Comparison of ENCODE assay signal across 12 cellular contexts in genomic region chr1:21621761-21622436, GRCh38. TPM values are rescaled to one million over a fixed set of nuclear protein-coding genes. Genes with fewer than 3 reads are reported as not detected.
DNase-seq lines count a peak whose midpoint lies in the region; ATAC-seq, FAIRE-seq and TF ChIP-seq lines count a peak whose summit lies in the region.
"Had no signal": no experiment of that assay in that cellular context is flagged by ENCODE, and none has a peak within 500 bp of the region (broad histone marks: within the 10 kb centered on the region; RNA-seq: fewer than 3 reads in every experiment).

No MANE protein-coding gene starts in this region.

- H3K79me2 ChIP-seq in H9 (ENCODE audit: insufficient read depth, low read length), result no peaks in the 10 kb centered on the region

- no peak overlapping the region for H4K91ac ChIP-seq in H9 (ENCODE audit: insufficient read length, low read depth, low read length)

- H3K4me3 Mint-ChIP-seq in H9, result peak overlapping the region; percentile 62 to 79

- peaks cover 10% of the 10 kb centered on the region for H3K27me3 Mint-ChIP-seq in H9 (ENCODE audit: low read depth)

- no peak for DNase-seq in H9
- no peak for DNase-seq in SK-N-MC (ENCODE audit: low read depth, low spot score)
- DNase-seq in esophagus squamous epithelium (lab: John Stamatoyannopoulos, UW), result no peak
- DNase-seq in pancreas, result peak in 2 of 6 donors; percentile 65 to 84
- no peak for DNase-seq in foreskin melanocyte
- DNase-seq in putamen (ENCODE audit: low spot score), result no peak
- no peak for DNase-seq in Ammon's horn (ENCODE audit: low spot score)
- DNase-seq: NCI-H187, SW 1271 had no signal

- H2BK5ac ChIP-seq in H9 (ENCODE audit: insufficient read length, low read length), result no peak overlapping the region

- H3K4me1 Mint-ChIP-seq in H9, result peaks cover 16 to 32% of the 10 kb centered on the region in 2 experiments

- no CpG with 5 or more reads among the region's 39 CpGs for WGBS in H9 (ENCODE audit: extremely low coverage, insufficient read length, low lambda C conversion rate)
- 45 to 46% methylated on average over 4 to 7 of the region's 39 CpGs for WGBS in esophagus squamous epithelium, 2 donors
- 4 to 5% methylated on average over 26 to 39 of the region's 39 CpGs for WGBS in pancreas, 2 donors

- no peak overlapping the region for H3K23ac ChIP-seq in H9 (ENCODE audit: insufficient read length, low read depth, low read length)

- no peaks in the 10 kb centered on the region for H4K20me1 ChIP-seq in H9 (ENCODE audit: control insufficient read depth, insufficient read depth, insufficient read length)

- no peak overlapping the region for H3K56ac ChIP-seq in H9 (ENCODE audit: insufficient read length, low read depth, low read length)

- no peak overlapping the region for H2BK120ac ChIP-seq in H9 (ENCODE audit: low read depth, low read length, poor library complexity, severe bottlenecking)

- H3K4me1 ChIP-seq in H9 (ENCODE audit: insufficient read depth, low read length), result peaks cover 6% of the 10 kb centered on the region; the same call in 1 of the 2 replicates
- peaks cover 13 to 56% (median 27%) of the 10 kb centered on the region in 3 donors for H3K4me1 ChIP-seq in esophagus squamous epithelium
- peaks cover 30 to 48% (median 42%) of the 10 kb centered on the region in 3 donors for H3K4me1 ChIP-seq in pancreas

- H3K27ac ChIP-seq in H9 (ENCODE audit: insufficient read length, low read depth, low read length) (no peak overlapping the region), SK-N-MC (no peak overlapping the region), esophagus squamous epithelium (peak overlapping the region; percentile 21 to 64 (median 32)), pancreas (peak overlapping the region; percentile 58 to 80 (median 70))

- H3K9me3 ChIP-seq in H9 (ENCODE audit: control insufficient read depth, low read depth, low read length) (no peaks in the 10 kb centered on the region), SK-N-MC (ENCODE audit: low read depth, low read length) (no peaks in the 10 kb centered on the region), esophagus squamous epithelium (no peaks in the 10 kb centered on the region), pancreas (no peaks in the 10 kb centered on the region)

- no peak for TF ChIP-seq CTCF in H9 (conservative IDR thresholded peaks at IDR 0.05)
- no peak for TF ChIP-seq CTCF in esophagus squamous epithelium (IDR thresholded peaks at IDR 0.05)
- TF ChIP-seq CTCF in pancreas (IDR thresholded peaks at IDR 0.05), result no peak

- H3T11ph ChIP-seq in H9 (ENCODE audit: low read length), result no peak overlapping the region

- H4K5ac ChIP-seq in H9 (ENCODE audit: insufficient read length, low read depth, low read length), result no peak overlapping the region

- H3K27me3 ChIP-seq in H9 (ENCODE audit: insufficient read depth, low read length) (peaks cover 3% of the 10 kb centered on the region; the same call in 1 of the 2 replicates), esophagus squamous epithelium (peaks cover 0 to 53% (median 0%) of the 10 kb centered on the region in 4 donors), pancreas (no peaks in the 10 kb centered on the region)

- H3K9me3 Mint-ChIP-seq in H9, result no peaks in the 10 kb centered on the region

- H3K23me2 ChIP-seq in H9 (ENCODE audit: insufficient read length, low read depth, low read length, poor library complexity, severe bottlenecking), result peaks cover 8% of the 10 kb centered on the region

- H3K18ac ChIP-seq in H9 (ENCODE audit: insufficient read length, low read depth, low read length), result no peak overlapping the region

- TF ChIP-seq POLR2A in esophagus squamous epithelium (IDR thresholded peaks at IDR 0.05), result no peak

- no peak overlapping the region for H3K4ac ChIP-seq in H9 (ENCODE audit: low read depth, low read length)

- no peak for FAIRE-seq in pancreas (lab: Jason Lieb, UNC)
- FAIRE-seq: G401.6 had no signal

- peak overlapping the region; percentile 69 for H3K4me3 ChIP-seq in SK-N-MC
- H3K4me3 ChIP-seq in esophagus squamous epithelium, result peak overlapping the region; percentile 33 to 66 (median 44)
- peak overlapping the region; percentile 64 to 92 (median 84) for H3K4me3 ChIP-seq in pancreas

- H3K36me3 ChIP-seq in SK-N-MC (ENCODE audit: insufficient read depth, low read length) (no peaks in the 10 kb centered on the region; the same call in 1 of the 2 replicates), esophagus squamous epithelium (no peaks in the 10 kb centered on the region), pancreas (no peaks in the 10 kb centered on the region)

- no peak overlapping the region for H2BK12ac ChIP-seq in H9 (ENCODE audit: insufficient read length, low read depth, low read length)

- H3K9ac ChIP-seq in H9 (ENCODE audit: extremely low read depth, insufficient read length, low read length), result no peak overlapping the region
- no peak overlapping the region for H3K9ac ChIP-seq in SK-N-MC (ENCODE audit: insufficient read length)

- H3K79me1 ChIP-seq in H9 (ENCODE audit: insufficient read depth, low read depth, low read length, poor library complexity, severe bottlenecking), result no peaks in the 10 kb centered on the region

- H2BK15ac ChIP-seq in H9 (ENCODE audit: low read depth, low read length), result no peak overlapping the region

- no peak overlapping the region for H3K14ac ChIP-seq in H9 (ENCODE audit: insufficient read depth, low read length)

- H3K36me3 Mint-ChIP-seq in H9 (ENCODE audit: insufficient read depth in 1 of 3, low read depth in 3 of 3), result no peaks in the 10 kb centered on the region; a peak in 1 of 7 replicates

- H3K4me2 ChIP-seq in H9 (ENCODE audit: insufficient read depth, insufficient read length, low read length), result peak overlapping the region; percentile 2

- no peak overlapping the region for H3K27ac Mint-ChIP-seq in H9

- intact Hi-C loops in esophagus squamous epithelium (cut with DNase I), result no loop called here
- intact Hi-C loops in pancreas (cut with DNase I), result no loop called here

- no peak overlapping the region for H2BK20ac ChIP-seq in H9 (ENCODE audit: low read depth, low read length, poor library complexity, severe bottlenecking)

- H2AK5ac ChIP-seq in H9 (ENCODE audit: insufficient read length, low read length), result no peak overlapping the region

- ATAC-seq in pancreas, result no peak
- no peak for ATAC-seq in GM21528 (IDR thresholded peaks at IDR 0.05; ENCODE audit: low FRiP score, unreplicated experiment)
- ATAC-seq: sciatic nerve had no signal

- H2AFZ ChIP-seq in H9 (ENCODE audit: low read length), result no peak overlapping the region

- H4K8ac ChIP-seq in H9 (replicated peaks; ENCODE audit: insufficient read length, low read depth, low read length), result no peak overlapping the region

RNA-seq across cellular contexts. Expression of gene RAP1GAP, which starts 47.3 kb away (rescaled TPM):
- total RNA-seq in H9 (2021) (6.4 and 7.9 TPM in 2 replicates), esophagus squamous epithelium (1 to 10 TPM; 1.9 to 6.8 (median 5.0) TPM), pancreas (10 to 100 TPM; 53.4 to 93.3 (median 64.8) TPM)
- polyA plus RNA-seq in pancreas, result 100 to 1,000 TPM in 1 of 2 donors, 10 to 100 TPM in 1; 83.6 to 100 TPM

Comparison
In these comparisons a context has a peak if more than half of its experiments do, and no peak if none do; other contexts are left out.
1. H3K27ac ChIP-seq: peak in esophagus squamous epithelium (4 of 4) and pancreas (4 of 4); none in H9 (single experiment) and SK-N-MC (single experiment).
2. Peak in every context shown above with its lines, with median percentiles within 50 percentile points of each other: H3K4me3 ChIP-seq.